Comparison of ENCODE assay signal across 2 cellular contexts in the genomic region with DNA sequence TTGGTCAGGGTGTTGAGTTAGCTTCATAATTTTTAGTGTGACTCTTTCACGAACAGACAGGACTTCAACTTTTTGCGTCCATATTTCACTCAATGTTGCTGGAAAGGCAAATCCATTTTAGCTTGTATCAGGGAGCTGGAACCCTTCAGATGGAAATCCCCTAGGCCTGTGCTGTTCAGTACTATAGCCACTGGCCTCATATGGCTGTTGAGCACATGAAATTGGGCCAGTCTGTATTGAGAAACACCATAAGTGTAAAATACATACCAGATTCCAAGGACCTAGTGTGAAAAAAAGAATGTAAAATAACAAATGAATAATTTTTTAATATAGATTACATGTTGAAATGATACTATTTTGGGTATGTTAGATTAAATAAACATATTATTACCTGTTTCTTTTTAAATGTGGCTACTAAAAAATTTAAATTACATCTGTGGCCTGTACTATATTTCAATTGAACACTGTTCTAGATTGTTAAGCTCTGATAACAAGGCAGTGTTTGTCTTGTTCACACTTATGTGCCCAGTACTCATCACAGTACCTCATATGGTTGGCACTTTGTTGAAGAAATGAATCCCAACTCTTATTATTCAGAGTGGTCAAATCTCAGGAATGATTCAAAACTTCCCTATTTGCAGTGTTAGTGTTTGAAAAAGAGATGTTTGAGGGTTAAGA.
TF ChIP-seq lines count a peak whose summit lies in the region.

No MANE protein-coding gene starts in this region.

TF ChIP-seq in neural cell, 6 proteins besides CTCF, POLR2A, EP300 and RAD21:
- TF ChIP-seq, protein P1, sequence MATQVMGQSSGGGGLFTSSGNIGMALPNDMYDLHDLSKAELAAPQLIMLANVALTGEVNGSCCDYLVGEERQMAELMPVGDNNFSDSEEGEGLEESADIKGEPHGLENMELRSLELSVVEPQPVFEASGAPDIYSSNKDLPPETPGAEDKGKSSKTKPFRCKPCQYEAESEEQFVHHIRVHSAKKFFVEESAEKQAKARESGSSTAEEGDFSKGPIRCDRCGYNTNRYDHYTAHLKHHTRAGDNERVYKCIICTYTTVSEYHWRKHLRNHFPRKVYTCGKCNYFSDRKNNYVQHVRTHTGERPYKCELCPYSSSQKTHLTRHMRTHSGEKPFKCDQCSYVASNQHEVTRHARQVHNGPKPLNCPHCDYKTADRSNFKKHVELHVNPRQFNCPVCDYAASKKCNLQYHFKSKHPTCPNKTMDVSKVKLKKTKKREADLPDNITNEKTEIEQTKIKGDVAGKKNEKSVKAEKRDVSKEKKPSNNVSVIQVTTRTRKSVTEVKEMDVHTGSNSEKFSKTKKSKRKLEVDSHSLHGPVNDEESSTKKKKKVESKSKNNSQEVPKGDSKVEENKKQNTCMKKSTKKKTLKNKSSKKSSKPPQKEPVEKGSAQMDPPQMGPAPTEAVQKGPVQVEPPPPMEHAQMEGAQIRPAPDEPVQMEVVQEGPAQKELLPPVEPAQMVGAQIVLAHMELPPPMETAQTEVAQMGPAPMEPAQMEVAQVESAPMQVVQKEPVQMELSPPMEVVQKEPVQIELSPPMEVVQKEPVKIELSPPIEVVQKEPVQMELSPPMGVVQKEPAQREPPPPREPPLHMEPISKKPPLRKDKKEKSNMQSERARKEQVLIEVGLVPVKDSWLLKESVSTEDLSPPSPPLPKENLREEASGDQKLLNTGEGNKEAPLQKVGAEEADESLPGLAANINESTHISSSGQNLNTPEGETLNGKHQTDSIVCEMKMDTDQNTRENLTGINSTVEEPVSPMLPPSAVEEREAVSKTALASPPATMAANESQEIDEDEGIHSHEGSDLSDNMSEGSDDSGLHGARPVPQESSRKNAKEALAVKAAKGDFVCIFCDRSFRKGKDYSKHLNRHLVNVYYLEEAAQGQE (IDR thresholded peaks at IDR 0.05; ENCODE audit: borderline replicate concordance), result no peak
- TF ChIP-seq EZH2 (IDR thresholded peaks at IDR 0.05; ENCODE audit: borderline replicate concordance, insufficient read depth, low read length, poor library complexity, severe bottlenecking) (no peak), MXI1 (conservative IDR thresholded peaks at IDR 0.05; ENCODE audit: poor library complexity, severe bottlenecking) (no peak), POLR2AphosphoS5 (IDR thresholded peaks at IDR 0.05) (no peak), TAF1 (IDR thresholded peaks at IDR 0.05; ENCODE audit: low read depth) (no peak)

TF ChIP-seq in GM23338, 12 proteins besides CTCF, POLR2A, EP300 and RAD21 (continued from another document):
- TF ChIP-seq, protein P2, sequence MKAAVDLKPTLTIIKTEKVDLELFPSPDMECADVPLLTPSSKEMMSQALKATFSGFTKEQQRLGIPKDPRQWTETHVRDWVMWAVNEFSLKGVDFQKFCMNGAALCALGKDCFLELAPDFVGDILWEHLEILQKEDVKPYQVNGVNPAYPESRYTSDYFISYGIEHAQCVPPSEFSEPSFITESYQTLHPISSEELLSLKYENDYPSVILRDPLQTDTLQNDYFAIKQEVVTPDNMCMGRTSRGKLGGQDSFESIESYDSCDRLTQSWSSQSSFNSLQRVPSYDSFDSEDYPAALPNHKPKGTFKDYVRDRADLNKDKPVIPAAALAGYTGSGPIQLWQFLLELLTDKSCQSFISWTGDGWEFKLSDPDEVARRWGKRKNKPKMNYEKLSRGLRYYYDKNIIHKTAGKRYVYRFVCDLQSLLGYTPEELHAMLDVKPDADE (IDR thresholded peaks at IDR 0.05), result no peak
- TF ChIP-seq, protein P1 (IDR thresholded peaks at IDR 0.05; ENCODE audit: unreplicated experiment), result no peak
- no peak for TF ChIP-seq EZH2phosphoT487 (IDR thresholded peaks at IDR 0.05; ENCODE audit: unreplicated experiment)
- no peak for TF ChIP-seq NANOG (IDR thresholded peaks at IDR 0.05; ENCODE audit: borderline replicate concordance)
- TF ChIP-seq, protein P3, sequence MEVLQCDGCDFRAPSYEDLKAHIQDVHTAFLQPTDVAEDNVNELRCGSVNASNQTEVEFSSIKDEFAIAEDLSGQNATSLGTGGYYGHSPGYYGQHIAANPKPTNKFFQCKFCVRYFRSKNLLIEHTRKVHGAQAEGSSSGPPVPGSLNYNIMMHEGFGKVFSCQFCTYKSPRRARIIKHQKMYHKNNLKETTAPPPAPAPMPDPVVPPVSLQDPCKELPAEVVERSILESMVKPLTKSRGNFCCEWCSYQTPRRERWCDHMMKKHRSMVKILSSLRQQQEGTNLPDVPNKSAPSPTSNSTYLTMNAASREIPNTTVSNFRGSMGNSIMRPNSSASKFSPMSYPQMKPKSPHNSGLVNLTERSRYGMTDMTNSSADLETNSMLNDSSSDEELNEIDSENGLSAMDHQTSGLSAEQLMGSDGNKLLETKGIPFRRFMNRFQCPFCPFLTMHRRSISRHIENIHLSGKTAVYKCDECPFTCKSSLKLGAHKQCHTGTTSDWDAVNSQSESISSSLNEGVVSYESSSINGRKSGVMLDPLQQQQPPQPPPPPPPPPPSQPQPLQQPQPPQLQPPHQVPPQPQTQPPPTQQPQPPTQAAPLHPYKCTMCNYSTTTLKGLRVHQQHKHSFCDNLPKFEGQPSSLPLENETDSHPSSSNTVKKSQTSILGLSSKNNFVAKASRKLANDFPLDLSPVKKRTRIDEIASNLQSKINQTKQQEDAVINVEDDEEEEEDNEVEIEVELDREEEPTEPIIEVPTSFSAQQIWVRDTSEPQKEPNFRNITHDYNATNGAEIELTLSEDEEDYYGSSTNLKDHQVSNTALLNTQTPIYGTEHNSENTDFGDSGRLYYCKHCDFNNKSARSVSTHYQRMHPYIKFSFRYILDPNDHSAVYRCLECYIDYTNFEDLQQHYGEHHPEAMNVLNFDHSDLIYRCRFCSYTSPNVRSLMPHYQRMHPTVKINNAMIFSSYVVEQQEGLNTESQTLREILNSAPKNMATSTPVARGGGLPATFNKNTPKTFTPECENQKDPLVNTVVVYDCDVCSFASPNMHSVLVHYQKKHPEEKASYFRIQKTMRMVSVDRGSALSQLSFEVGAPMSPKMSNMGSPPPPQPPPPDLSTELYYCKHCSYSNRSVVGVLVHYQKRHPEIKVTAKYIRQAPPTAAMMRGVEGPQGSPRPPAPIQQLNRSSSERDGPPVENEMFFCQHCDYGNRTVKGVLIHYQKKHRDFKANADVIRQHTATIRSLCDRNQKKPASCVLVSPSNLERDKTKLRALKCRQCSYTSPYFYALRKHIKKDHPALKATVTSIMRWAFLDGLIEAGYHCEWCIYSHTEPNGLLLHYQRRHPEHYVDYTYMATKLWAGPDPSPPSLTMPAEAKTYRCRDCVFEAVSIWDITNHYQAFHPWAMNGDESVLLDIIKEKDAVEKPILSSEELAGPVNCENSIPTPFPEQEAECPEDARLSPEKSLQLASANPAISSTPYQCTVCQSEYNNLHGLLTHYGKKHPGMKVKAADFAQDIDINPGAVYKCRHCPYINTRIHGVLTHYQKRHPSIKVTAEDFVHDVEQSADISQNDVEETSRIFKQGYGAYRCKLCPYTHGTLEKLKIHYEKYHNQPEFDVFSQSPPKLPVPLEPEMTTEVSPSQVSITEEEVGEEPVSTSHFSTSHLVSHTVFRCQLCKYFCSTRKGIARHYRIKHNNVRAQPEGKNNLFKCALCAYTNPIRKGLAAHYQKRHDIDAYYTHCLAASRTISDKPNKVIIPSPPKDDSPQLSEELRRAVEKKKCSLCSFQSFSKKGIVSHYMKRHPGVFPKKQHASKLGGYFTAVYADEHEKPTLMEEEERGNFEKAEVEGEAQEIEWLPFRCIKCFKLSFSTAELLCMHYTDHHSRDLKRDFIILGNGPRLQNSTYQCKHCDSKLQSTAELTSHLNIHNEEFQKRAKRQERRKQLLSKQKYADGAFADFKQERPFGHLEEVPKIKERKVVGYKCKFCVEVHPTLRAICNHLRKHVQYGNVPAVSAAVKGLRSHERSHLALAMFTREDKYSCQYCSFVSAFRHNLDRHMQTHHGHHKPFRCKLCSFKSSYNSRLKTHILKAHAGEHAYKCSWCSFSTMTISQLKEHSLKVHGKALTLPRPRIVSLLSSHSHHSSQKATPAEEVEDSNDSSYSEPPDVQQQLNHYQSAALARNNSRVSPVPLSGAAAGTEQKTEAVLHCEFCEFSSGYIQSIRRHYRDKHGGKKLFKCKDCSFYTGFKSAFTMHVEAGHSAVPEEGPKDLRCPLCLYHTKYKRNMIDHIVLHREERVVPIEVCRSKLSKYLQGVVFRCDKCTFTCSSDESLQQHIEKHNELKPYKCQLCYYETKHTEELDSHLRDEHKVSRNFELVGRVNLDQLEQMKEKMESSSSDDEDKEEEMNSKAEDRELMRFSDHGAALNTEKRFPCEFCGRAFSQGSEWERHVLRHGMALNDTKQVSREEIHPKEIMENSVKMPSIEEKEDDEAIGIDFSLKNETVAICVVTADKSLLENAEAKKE (CRISPR knock-in tag; IDR thresholded peaks at IDR 0.05), result no peak
- TF ChIP-seq POLR2AphosphoS5 (IDR thresholded peaks at IDR 0.05; ENCODE audit: low read depth), result no peak
- no peak for TF ChIP-seq EZH2 (IDR thresholded peaks at IDR 0.05; ENCODE audit: low read depth, unreplicated experiment)
- no peak for TF ChIP-seq STAT1 (IDR thresholded peaks at IDR 0.05; ENCODE audit: unreplicated experiment)
- TF ChIP-seq ZNF331 (CRISPR knock-in tag; IDR thresholded peaks at IDR 0.05; ENCODE audit: low read depth), result no peak
